In the genomic region with DNA sequence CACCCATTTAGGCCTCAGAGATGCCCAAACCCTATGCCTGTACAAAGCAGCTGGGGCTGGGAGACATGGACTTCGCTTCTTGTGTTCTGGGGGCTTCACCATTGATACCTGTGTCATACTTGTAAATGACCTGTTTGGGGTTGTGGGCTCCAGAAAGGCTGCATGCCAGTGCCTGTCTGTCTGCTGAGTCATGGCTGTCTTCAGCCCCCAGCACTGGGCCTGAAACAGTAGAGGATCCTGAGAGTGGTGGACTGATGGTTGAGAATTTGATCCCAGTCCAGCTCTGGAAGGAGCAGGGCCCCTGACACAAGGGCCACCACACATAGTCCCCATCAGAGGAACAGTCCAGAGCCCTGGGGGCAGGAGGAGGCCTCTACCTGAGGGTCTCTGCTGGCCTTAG, we compare ENCODE assay signal across 22 cellular contexts.
"Had no signal": no experiment of that assay in that cellular context is flagged by ENCODE, and none has a peak within 500 bp of the region (broad histone marks: within the 10 kb centered on the region; RNA-seq: fewer than 3 reads in every experiment).

No MANE protein-coding gene starts in this region.

- H3K4me3 Mint-ChIP-seq: activated naive CD8-positive, alpha-beta T cell; activated T-helper 1 cell treated with anti-CD3 and anti-CD28 coated beads, Interleukin-12 subunit alpha, Interleukin-12 subunit beta, Interleukin-2, Interleukin-4 antibody, amounts not matched to agents 30 ng/mL and 10 ng/mL and 1 ng/mL, durations not matched to agents 14 hours and 24 hours and 36 hours; effector memory CD8-positive, alpha-beta T cell; nephron; T-helper 2 cell treated with Interferon-gamma antibody and Interleukin-4, amounts not matched to agents 5 μg/mL and 100 μg/mL, for 36 hours had no signal

- H3K27me3 ChIP-seq: right atrium auricular region, testis, upper lobe of right lung had no signal

- H3K36me3 ChIP-seq: right atrium auricular region, upper lobe of right lung had no signal

- ATAC-seq: effector memory CD8-positive, alpha-beta T cell; left lobe of liver; upper lobe of right lung had no signal

- H3K27me3 Mint-ChIP-seq: activated naive CD8-positive, alpha-beta T cell; progenitor cell of endocrine pancreas had no signal

- DNase-seq: activated CD4-positive, alpha-beta T cell treated with anti-CD3 and anti-CD28 coated beads, Interleukin-2, amount 50 U/mL, for 4 hours; activated T-cell treated with anti-CD3 and anti-CD28 coated beads for 4 hours; aorta; dermis blood vessel endothelial cell; effector memory CD8-positive, alpha-beta T cell; foreskin fibroblast; hippocampal formation; kidney; midbrain; nucleus accumbens; small intestine; stimulated activated CD4-positive, alpha-beta T cell treated with anti-CD3 and anti-CD28 coated beads, Interleukin-4, amount 100 ng/mL, for 1 hour; testis; upper lobe of right lung had no signal

- H3K4me3 ChIP-seq: right atrium auricular region, testis, upper lobe of right lung had no signal

- H3K27ac Mint-ChIP-seq: activated naive CD8-positive, alpha-beta T cell; activated T-helper 1 cell treated with anti-CD3 and anti-CD28 coated beads, Interleukin-12 subunit alpha, Interleukin-12 subunit beta, Interleukin-2, Interleukin-4 antibody, amounts not matched to agents 30 ng/mL and 10 ng/mL and 1 ng/mL, durations not matched to agents 14 hours and 24 hours and 36 hours; effector memory CD8-positive, alpha-beta T cell; progenitor cell of endocrine pancreas; T-helper 2 cell treated with Interferon-gamma antibody and Interleukin-4, amounts not matched to agents 5 μg/mL and 100 μg/mL, for 36 hours had no signal

- H3K9me3 Mint-ChIP-seq: activated T-helper 1 cell treated with anti-CD3 and anti-CD28 coated beads, Interleukin-12 subunit alpha, Interleukin-12 subunit beta, Interleukin-2, Interleukin-4 antibody, amounts not matched to agents 30 ng/mL and 10 ng/mL and 1 ng/mL, durations not matched to agents 14 hours and 24 hours and 36 hours; effector memory CD8-positive, alpha-beta T cell; nephron; T-helper 2 cell treated with Interferon-gamma antibody and Interleukin-4, amounts not matched to agents 5 μg/mL and 100 μg/mL, for 36 hours had no signal

- H3K9me3 ChIP-seq: right atrium auricular region, testis, upper lobe of right lung had no signal

- H3K4me1 ChIP-seq: testis, upper lobe of right lung had no signal

- H3K36me3 Mint-ChIP-seq: activated naive CD8-positive, alpha-beta T cell had no signal

- H3K27ac ChIP-seq: epithelial cell of prostate, right atrium auricular region, testis, upper lobe of right lung had no signal
